8 cellular contexts compared by ENCODE assay signal in genomic region chr20:39081255-39081654, GRCh38.
DNase-seq lines count a peak whose midpoint lies in the region; ATAC-seq lines count a peak whose summit lies in the region.

No MANE protein-coding gene starts in this region.

- H3K27me3 Mint-ChIP-seq in activated CD4-positive, alpha-beta memory T cell treated with anti-CD3 and anti-CD28 coated beads, Interleukin-2, amount 10 ng/mL, durations not matched to agents 7 days and 5 days, result peaks cover 25% of the 10 kb centered on the region

- no peaks in the 10 kb centered on the region for H3K9me3 ChIP-seq in effector memory CD4-positive, alpha-beta T cell (ENCODE audit: control insufficient read depth, low read length)

- ATAC-seq in HG02884 (IDR thresholded peaks at IDR 0.05; ENCODE audit: unreplicated experiment) (peak; percentile 54), HG03520 (IDR thresholded peaks at IDR 0.05; ENCODE audit: unreplicated experiment) (no peak)

- no peaks in the 10 kb centered on the region for H3K36me3 ChIP-seq in effector memory CD4-positive, alpha-beta T cell (ENCODE audit: control insufficient read depth, insufficient read depth, low read length)

- H3K4me1 Mint-ChIP-seq in activated CD4-positive, alpha-beta memory T cell treated with anti-CD3 and anti-CD28 coated beads, Interleukin-2, amount 10 ng/mL, durations not matched to agents 7 days and 5 days, result peaks cover 6% of the 10 kb centered on the region

- CTCF ChIA-PET in activated CD4-positive, alpha-beta memory T cell treated with anti-CD3 and anti-CD28 coated beads, Interleukin-2, amount 10 ng/mL, durations not matched to agents 7 days and 5 days (lab: Charles Lee), result interaction anchor here (0.7 to 6.5 kb wide), 12 partner anchors 8 to 432 kb away, joined by 3 to 94 read pairs (median 4); partner anchors contain the start of gene FAM83D

- H3K36me3 Mint-ChIP-seq in activated CD4-positive, alpha-beta memory T cell treated with anti-CD3 and anti-CD28 coated beads, Interleukin-2, amount 10 ng/mL, durations not matched to agents 7 days and 5 days (ENCODE audit: low read depth), result no peaks in the 10 kb centered on the region

- H3K4me3 ChIP-seq in effector memory CD4-positive, alpha-beta T cell (ENCODE audit: insufficient read depth, low read depth, low read length, poor library complexity, severe bottlenecking), result no peak overlapping the region

- no peaks in the 10 kb centered on the region for H3K27me3 ChIP-seq in effector memory CD4-positive, alpha-beta T cell (replicated peaks; ENCODE audit: control insufficient read depth, insufficient read depth, low read length, poor library complexity, severe bottlenecking)

- no peak overlapping the region for H3K27ac ChIP-seq in effector memory CD4-positive, alpha-beta T cell (ENCODE audit: insufficient read depth, low read length, poor library complexity, severe bottlenecking)

- POLR2A ChIA-PET in activated CD4-positive, alpha-beta memory T cell treated with anti-CD3 and anti-CD28 coated beads, Interleukin-2, amount 10 ng/mL, durations not matched to agents 7 days and 5 days (lab: Charles Lee), result interaction anchor here (0.6 to 1.0 kb wide), 2 partner anchors 32 to 1790 kb away, joined by 3 read pairs; no protein-coding TSS in a partner anchor

- DNase-seq in DMS153 treated with DMSO at 0.1 percent for 48 hours (lab: John Stamatoyannopoulos, UW; ENCODE audit: unreplicated experiment), result peak; percentile 50
- peak; percentile 1 for DNase-seq in NCI-H774 (lab: John Stamatoyannopoulos, UW)
- DNase-seq in activated CD4-positive, alpha-beta memory T cell treated with anti-CD3 and anti-CD28 coated beads, Interleukin-2, amount 10 ng/mL, durations not matched to agents 7 days and 5 days, result peak; percentile 82
- DNase-seq in effector memory CD4-positive, alpha-beta T cell, result peak; percentile 52 to 69 (median 53)
- DNase-seq in medulla oblongata (ENCODE audit: extremely low spot score), result peak; percentile 90
- peak; percentile 32 to 54 for DNase-seq in stimulated activated CD8-positive, alpha-beta memory T cell treated with anti-CD3 and anti-CD28 coated beads, Interleukin-15, amount 100 ng/mL, for 4 hours (ENCODE audit: low read depth in 2 of 2)

- H3K4me3 Mint-ChIP-seq in activated CD4-positive, alpha-beta memory T cell treated with anti-CD3 and anti-CD28 coated beads, Interleukin-2, amount 10 ng/mL, durations not matched to agents 7 days and 5 days, result no peak overlapping the region

- H3K9me3 Mint-ChIP-seq in activated CD4-positive, alpha-beta memory T cell treated with anti-CD3 and anti-CD28 coated beads, Interleukin-2, amount 10 ng/mL, durations not matched to agents 7 days and 5 days, result no peaks in the 10 kb centered on the region

- H3K27ac Mint-ChIP-seq in activated CD4-positive, alpha-beta memory T cell treated with anti-CD3 and anti-CD28 coated beads, Interleukin-2, amount 10 ng/mL, durations not matched to agents 7 days and 5 days, result no peak overlapping the region

- H3K4me1 ChIP-seq in effector memory CD4-positive, alpha-beta T cell (ENCODE audit: control insufficient read depth, insufficient read depth, low read length, poor library complexity, severe bottlenecking), result no peaks in the 10 kb centered on the region

Comparison
In these comparisons a context has a peak if more than half of its experiments do, and no peak if none do; other contexts are left out.
1. DNase-seq: peak in every context shown above with its lines; median percentile 90 in medulla oblongata; 82 in activated CD4-positive, alpha-beta memory T cell treated with anti-CD3 and anti-CD28 coated beads, Interleukin-2, amount 10 ng/mL, durations not matched to agents 7 days and 5 days; 53 in effector memory CD4-positive, alpha-beta T cell; 50 in DMS153 treated with DMSO at 0.1 percent for 48 hours; 43 in stimulated activated CD8-positive, alpha-beta memory T cell treated with anti-CD3 and anti-CD28 coated beads, Interleukin-15, amount 100 ng/mL, for 4 hours; 1 in NCI-H774.